In the genomic region with DNA sequence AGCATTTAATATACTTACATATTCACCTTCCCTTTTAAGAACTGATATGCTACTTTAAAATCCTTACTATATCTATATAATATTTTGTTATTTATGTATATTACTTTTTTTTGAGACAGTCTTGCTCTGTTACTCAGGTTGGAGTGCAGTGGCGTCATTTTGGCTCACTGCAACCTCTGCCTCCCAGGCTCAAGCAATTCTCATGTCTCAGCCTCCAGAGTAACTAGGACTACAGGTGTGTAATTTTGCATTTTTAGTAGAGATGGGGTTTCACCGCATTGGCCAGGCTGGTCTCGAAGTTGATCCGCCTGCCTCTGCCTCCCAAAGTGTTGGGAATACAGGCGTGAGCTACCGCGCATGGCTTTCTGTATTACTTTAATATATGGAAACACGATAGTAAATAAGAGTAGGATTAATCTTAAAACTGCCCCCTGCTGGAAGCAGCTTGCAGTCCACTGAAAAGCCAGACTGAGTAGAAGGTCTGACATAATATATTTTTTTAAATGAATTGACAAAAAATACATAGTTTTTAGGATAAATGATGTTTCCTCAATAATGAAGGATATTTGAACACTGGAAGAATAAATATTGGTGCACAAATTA, we compare ENCODE assay signal across 7 cellular contexts. TPM values are rescaled to one million over a fixed set of nuclear protein-coding genes. Genes with fewer than 3 reads are reported as not detected.
DNase-seq lines count a peak whose midpoint lies in the region; TF ChIP-seq lines count a peak whose summit lies in the region.

No MANE protein-coding gene starts in this region.

- no peak overlapping the region for H3K27ac ChIP-seq in thyroid gland

- intact Hi-C loops in thyroid gland (cut with DNase I) (no loop called here), cardiac septum (cut with DNase I) (no loop called here)

- TF ChIP-seq CTCF in thyroid gland (IDR thresholded peaks at IDR 0.05) = peak in 4 of 6 experiments; percentile 18 to 49 (median 24)

- no peak overlapping the region for H3K4me3 ChIP-seq in thyroid gland (replicated peaks in 1 of 3)

- no peaks in the 10 kb centered on the region for H3K4me1 ChIP-seq in thyroid gland

- WGBS in thyroid gland, 2 donors = 85 to 87% methylated on average over 8 of the region's 8 CpGs

- no peaks in the 10 kb centered on the region for H3K27me3 ChIP-seq in thyroid gland

- H3K9me3 ChIP-seq in thyroid gland = no peaks in the 10 kb centered on the region

- DNase-seq in ELR (ENCODE audit: low read depth) = peak; percentile 51
- DNase-seq in Kasumi-1 (lab: John Stamatoyannopoulos, UW) = peak; percentile 42 to 62
- DNase-seq in activated T-cell treated with anti-CD3 and anti-CD28 coated beads for 4 hours = peak; percentile 35
- peak; percentile 50 for DNase-seq in germinal center (ENCODE audit: low spot score)
- DNase-seq in thyroid gland = no peak
- no peak for DNase-seq in C1 segment of cervical spinal cord (lab: John Stamatoyannopoulos, UW)
- DNase-seq in cardiac septum (ENCODE audit: low spot score) = no peak

- H3K36me3 ChIP-seq in thyroid gland = no peaks in the 10 kb centered on the region

- TF ChIP-seq POLR2A in thyroid gland (IDR thresholded peaks at IDR 0.05) = no peak

RNA-seq across cellular contexts. Expression of gene RCAN3, which starts 24.4 kb away (rescaled TPM):
- total RNA-seq in thyroid gland (10 to 100 TPM; 25.6 to 37.9 (median 35.2) TPM), cardiac septum (5.1 TPM)

RNA-seq across cellular contexts. Expression of gene NCMAP, which starts 28.8 kb away (rescaled TPM):
- 1 to 10 TPM; 2.8 to 9.4 (median 7.3) TPM for total RNA-seq in thyroid gland
- not detected for total RNA-seq in cardiac septum

Comparison
In these comparisons a context has a peak if more than half of its experiments do, and no peak if none do; other contexts are left out.
1. DNase-seq: peak in ELR (single experiment), Kasumi-1 (2 of 2), activated T-cell treated with anti-CD3 and anti-CD28 coated beads for 4 hours (single experiment) and germinal center (single experiment); none in thyroid gland (0 of 2), C1 segment of cervical spinal cord (0 of 14) and cardiac septum (single experiment).